Comparison of ENCODE assay signal across 3 cellular contexts in the genomic region with DNA sequence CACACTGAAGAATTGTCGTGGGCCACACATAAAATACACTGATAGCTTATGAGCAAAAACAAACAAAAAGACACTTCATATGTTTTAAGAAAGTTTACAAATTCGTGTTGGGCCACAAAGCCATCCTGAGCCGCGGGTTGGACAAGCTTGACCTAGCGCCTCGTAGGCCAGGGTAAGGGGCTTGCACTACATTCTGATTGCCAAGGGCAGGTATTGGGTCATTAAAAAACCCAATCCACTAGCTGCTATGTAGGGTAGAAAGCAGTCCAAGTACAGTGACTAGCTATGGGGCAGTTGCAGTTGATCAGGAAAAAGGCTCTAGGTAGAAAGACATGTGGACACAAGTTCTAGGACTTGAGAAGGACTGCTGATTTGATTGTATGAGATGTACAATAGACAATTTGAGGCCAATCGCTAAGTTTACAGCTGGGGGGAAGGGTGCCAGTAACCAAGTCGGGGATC.
TF ChIP-seq lines count a peak whose summit lies in the region.

No MANE protein-coding gene starts in this region.

TF ChIP-seq in SK-N-SH, 30 proteins besides CTCF, POLR2A, EP300 and RAD21:
- 0 out of 2 replicates have a peak, but pooled peaks have one; percentile 17 for TF ChIP-seq SIN3A (IDR thresholded peaks at IDR 0.05; ENCODE audit: borderline replicate concordance, low read depth, low read length)
- peak; percentile 31; the same call in 1 of the 2 replicates for TF ChIP-seq POLR2AphosphoS5 (IDR thresholded peaks at IDR 0.05; ENCODE audit: low read depth, low read length)
- no peak for TF ChIP-seq RFX5 (IDR thresholded peaks at IDR 0.05; ENCODE audit: low read length)
- TF ChIP-seq GABPA (IDR thresholded peaks at IDR 0.05; ENCODE audit: low read depth), result no peak
TF ChIP-seq in SK-N-SH: peak in this region for 2.

TF ChIP-seq in SK-N-SH treated with all-trans-retinoic acid at 6 μM for 48 hours, 23 proteins besides CTCF, POLR2A, EP300 and RAD21:
- TF ChIP-seq SNAI2 (CRISPR knock-in tag; IDR thresholded peaks at IDR 0.05) (no peak), OSR1 (CRISPR knock-in tag; IDR thresholded peaks at IDR 0.05) (no peak), PPARA (CRISPR knock-in tag; IDR thresholded peaks at IDR 0.05; ENCODE audit: borderline replicate concordance) (no peak), ZNF70 (CRISPR knock-in tag; IDR thresholded peaks at IDR 0.05) (no peak), ARNTL (CRISPR knock-in tag; IDR thresholded peaks at IDR 0.05; ENCODE audit: borderline replicate concordance, low read depth) (no peak)

TF ChIP-seq in endothelial cell of umbilical vein, 7 proteins besides CTCF, POLR2A, EP300 and RAD21:
- TF ChIP-seq, protein P1, sequence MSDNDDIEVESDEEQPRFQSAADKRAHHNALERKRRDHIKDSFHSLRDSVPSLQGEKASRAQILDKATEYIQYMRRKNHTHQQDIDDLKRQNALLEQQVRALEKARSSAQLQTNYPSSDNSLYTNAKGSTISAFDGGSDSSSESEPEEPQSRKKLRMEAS (IDR thresholded peaks at IDR 0.05; ENCODE audit: insufficient read depth, insufficient read length), result no peak
- TF ChIP-seq EZH2 (IDR thresholded peaks at IDR 0.05; ENCODE audit: borderline replicate concordance, low read depth, low read length, severe bottlenecking), result no peak
- TF ChIP-seq FOS (IDR thresholded peaks at IDR 0.05; ENCODE audit: borderline replicate concordance, insufficient read depth, low read length), result no peak
- TF ChIP-seq POLR2AphosphoS5 (IDR thresholded peaks at IDR 0.05; ENCODE audit: insufficient read depth, low read depth, low read length), result peak; percentile 33
- TF ChIP-seq JUN (IDR thresholded peaks at IDR 0.05; ENCODE audit: borderline replicate concordance, insufficient read depth, insufficient read length, low read depth), result no peak
